In the genomic region with DNA sequence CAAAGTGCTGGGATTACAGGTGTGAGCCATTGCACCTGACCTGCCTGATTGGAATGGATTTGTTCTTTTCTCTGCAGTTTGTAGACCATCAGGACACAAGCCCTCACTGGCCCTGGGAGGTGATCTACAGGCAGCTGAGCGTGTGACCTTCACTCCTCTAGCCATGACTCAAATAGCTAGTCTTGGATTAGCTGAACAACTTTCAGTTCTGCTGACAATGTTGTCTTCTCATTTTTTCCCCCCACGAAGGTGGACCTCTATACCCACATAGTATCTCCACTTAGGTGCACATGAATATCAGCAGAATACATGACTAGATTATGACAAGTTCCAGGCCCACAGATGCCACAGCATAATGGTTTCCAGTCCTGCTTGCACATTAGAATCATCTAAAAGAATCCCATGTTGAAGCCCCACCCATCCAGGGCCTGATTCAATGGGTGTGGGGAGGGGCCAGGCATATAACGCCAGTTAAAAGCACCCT, we compare ENCODE assay signal across 11 cellular contexts.
DNase-seq lines count a peak whose midpoint lies in the region; ATAC-seq lines count a peak whose summit lies in the region.
"Had no signal": no experiment of that assay in that cellular context is flagged by ENCODE, and none has a peak within 500 bp of the region (broad histone marks: within the 10 kb centered on the region; RNA-seq: fewer than 3 reads in every experiment).

No MANE protein-coding gene starts in this region.

- ATAC-seq in GM18519 (IDR thresholded peaks at IDR 0.05; ENCODE audit: low FRiP score, unreplicated experiment) (peak; percentile 94), HG02588 (IDR thresholded peaks at IDR 0.05; ENCODE audit: unreplicated experiment) (peak; percentile 89), GM19035 (IDR thresholded peaks at IDR 0.05; ENCODE audit: unreplicated experiment) (no peak)
- peak; percentile 95 for ATAC-seq in activated CD4-positive, CD25-positive, alpha-beta regulatory T cell treated with anti-CD3 and anti-CD28 coated beads, Interleukin-2, amount 50 U/mL, for 24 hours

- DNase-seq in stimulated activated CD4-positive, alpha-beta T cell treated with anti-CD3 and anti-CD28 coated beads, Interleukin-1b, Interleukin-23, amount 100 ng/mL, for 48 hours = peak; percentile 81
- DNase-seq in D341Med (ENCODE audit: low spot score) (no peak), midbrain (lab: John Stamatoyannopoulos, UW) (no peak), NCI-H1417 treated with DMSO at 0.1 percent for 48 hours (lab: John Stamatoyannopoulos, UW) (no peak)
- DNase-seq: esophagus squamous epithelium, NCI-H1436, Right ventricle myocardium superior had no signal
